In the genomic region with DNA sequence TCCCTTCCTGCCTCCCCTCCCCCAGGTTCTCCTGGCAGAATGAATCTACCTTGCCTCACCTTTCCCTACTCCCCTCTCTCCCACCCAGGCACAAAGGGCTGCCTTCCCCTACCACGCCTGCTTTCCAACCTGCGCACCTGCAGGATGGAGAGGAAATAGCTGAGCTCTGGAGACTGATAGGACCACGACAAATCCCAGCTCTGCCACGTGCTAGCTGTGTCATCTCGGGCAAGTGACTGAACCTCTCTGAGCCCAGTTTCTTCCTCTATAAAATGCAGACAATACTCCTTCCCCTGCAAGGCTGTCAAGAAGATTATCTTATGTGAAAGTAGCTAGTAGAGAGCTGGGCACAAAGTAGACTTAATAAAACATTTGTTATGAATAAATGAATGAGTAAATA, we compare ENCODE assay signal across 2 cellular contexts.
A peak's percentile ranks its signal among the peaks of the same experiment; 100 is the strongest.
TF ChIP-seq lines count a peak whose summit lies in the region.

No MANE protein-coding gene starts in this region.

TF ChIP-seq in HepG2, 621 proteins besides CTCF, POLR2A, EP300 and RAD21:
- TF ChIP-seq, protein P1, sequence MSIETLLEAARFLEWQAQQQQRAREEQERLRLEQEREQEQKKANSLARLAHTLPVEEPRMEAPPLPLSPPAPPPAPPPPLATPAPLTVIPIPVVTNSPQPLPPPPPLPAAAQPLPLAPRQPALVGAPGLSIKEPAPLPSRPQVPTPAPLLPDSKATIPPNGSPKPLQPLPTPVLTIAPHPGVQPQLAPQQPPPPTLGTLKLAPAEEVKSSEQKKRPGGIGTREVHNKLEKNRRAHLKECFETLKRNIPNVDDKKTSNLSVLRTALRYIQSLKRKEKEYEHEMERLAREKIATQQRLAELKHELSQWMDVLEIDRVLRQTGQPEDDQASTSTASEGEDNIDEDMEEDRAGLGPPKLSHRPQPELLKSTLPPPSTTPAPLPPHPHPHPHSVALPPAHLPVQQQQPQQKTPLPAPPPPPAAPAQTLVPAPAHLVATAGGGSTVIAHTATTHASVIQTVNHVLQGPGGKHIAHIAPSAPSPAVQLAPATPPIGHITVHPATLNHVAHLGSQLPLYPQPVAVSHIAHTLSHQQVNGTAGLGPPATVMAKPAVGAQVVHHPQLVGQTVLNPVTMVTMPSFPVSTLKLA (IDR thresholded peaks at IDR 0.05) = peak; percentile 32; the same call in 1 of the 2 replicates
- TF ChIP-seq CBX1 (IDR thresholded peaks at IDR 0.05; ENCODE audit: low read depth) (no peak), ZNF777 (CRISPR knock-in tag; IDR thresholded peaks at IDR 0.05) (no peak), ZNF768 (CRISPR knock-in tag; IDR thresholded peaks at IDR 0.05) (peak; percentile 85)
TF ChIP-seq in HepG2: peak in this region for 2.

TF ChIP-seq in H1, 55 proteins besides CTCF, POLR2A, EP300 and RAD21:
- no peak for TF ChIP-seq SIRT6 (IDR thresholded peaks at IDR 0.05; ENCODE audit: low read length)
- no peak for TF ChIP-seq RXRA (IDR thresholded peaks at IDR 0.05; ENCODE audit: insufficient read depth, low read depth, low read length)
- TF ChIP-seq SP1 (IDR thresholded peaks at IDR 0.05; ENCODE audit: low read depth, low read length) = no peak
- no peak for TF ChIP-seq EZH2 (IDR thresholded peaks at IDR 0.05; ENCODE audit: low read depth, low read length, severe bottlenecking)
